In the genomic region with DNA sequence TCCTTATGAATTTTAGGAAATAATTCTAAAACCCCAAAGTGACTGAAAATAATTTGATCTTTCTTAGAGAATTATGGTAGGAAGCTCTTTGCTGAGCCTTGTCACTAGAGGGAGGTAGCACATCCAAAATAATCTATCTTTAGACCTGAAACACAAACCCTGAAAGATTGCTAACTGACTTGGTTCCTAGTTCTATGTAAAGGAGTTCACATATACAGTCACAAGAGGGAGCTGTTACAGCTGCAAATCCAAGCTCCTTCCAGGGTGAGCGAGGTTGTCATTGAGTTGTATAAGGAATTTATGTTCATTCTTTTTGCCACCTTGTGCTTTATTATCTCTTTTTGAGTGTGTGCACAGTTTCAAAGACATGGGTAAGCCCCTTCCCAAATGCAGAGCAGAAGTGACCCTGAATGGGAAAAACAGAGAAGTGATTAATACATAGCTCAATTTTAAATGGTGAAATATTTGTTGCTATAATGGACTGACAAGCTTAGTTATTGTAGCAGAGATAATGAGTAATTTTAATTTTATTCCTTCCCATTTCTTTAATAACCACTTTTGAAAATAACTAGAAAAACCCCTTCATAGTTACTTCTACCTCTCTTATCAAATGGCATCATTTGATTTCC, we compare ENCODE assay signal across 7 cellular contexts.
A peak's percentile ranks its signal among the peaks of the same experiment; 100 is the strongest.
DNase-seq lines count a peak whose midpoint lies in the region; ATAC-seq and TF ChIP-seq lines count a peak whose summit lies in the region.

No MANE protein-coding gene starts in this region.

- ATAC-seq in HG02642 (IDR thresholded peaks at IDR 0.05; ENCODE audit: poor library complexity, unreplicated experiment) = peak; percentile 61
- ATAC-seq in mucosa of descending colon = peak; percentile 84
- ATAC-seq in HG03571 (IDR thresholded peaks at IDR 0.05; ENCODE audit: unreplicated experiment) = no peak

- H3K27me3 Mint-ChIP-seq in activated T-helper 2 cell treated with anti-CD3 and anti-CD28 coated beads, Interferon-gamma antibody, Interleukin-2, Interleukin-4, amounts not matched to agents 10 μg/mL and 5 μg/mL and 100 μg/mL, durations not matched to agents 14 hours and 24 hours and 36 hours (ENCODE audit: low read depth) = no peaks in the 10 kb centered on the region

- H3K36me3 Mint-ChIP-seq in activated T-helper 2 cell treated with anti-CD3 and anti-CD28 coated beads, Interferon-gamma antibody, Interleukin-2, Interleukin-4, amounts not matched to agents 10 μg/mL and 5 μg/mL and 100 μg/mL, durations not matched to agents 14 hours and 24 hours and 36 hours (ENCODE audit: low read depth) = no peaks in the 10 kb centered on the region

- no peak overlapping the region for H3K27ac Mint-ChIP-seq in activated T-helper 2 cell treated with anti-CD3 and anti-CD28 coated beads, Interferon-gamma antibody, Interleukin-2, Interleukin-4, amounts not matched to agents 10 μg/mL and 5 μg/mL and 100 μg/mL, durations not matched to agents 14 hours and 24 hours and 36 hours

- no peaks in the 10 kb centered on the region for H3K9me3 Mint-ChIP-seq in activated T-helper 2 cell treated with anti-CD3 and anti-CD28 coated beads, Interferon-gamma antibody, Interleukin-2, Interleukin-4, amounts not matched to agents 10 μg/mL and 5 μg/mL and 100 μg/mL, durations not matched to agents 14 hours and 24 hours and 36 hours

- H3K9me3 ChIP-seq in mucosa of descending colon = no peaks in the 10 kb centered on the region

- H3K4me1 Mint-ChIP-seq in activated T-helper 2 cell treated with anti-CD3 and anti-CD28 coated beads, Interferon-gamma antibody, Interleukin-2, Interleukin-4, amounts not matched to agents 10 μg/mL and 5 μg/mL and 100 μg/mL, durations not matched to agents 14 hours and 24 hours and 36 hours (ENCODE audit: low read depth) = peaks cover 10% of the 10 kb centered on the region

- H3K4me3 Mint-ChIP-seq in activated T-helper 2 cell treated with anti-CD3 and anti-CD28 coated beads, Interferon-gamma antibody, Interleukin-2, Interleukin-4, amounts not matched to agents 10 μg/mL and 5 μg/mL and 100 μg/mL, durations not matched to agents 14 hours and 24 hours and 36 hours (ENCODE audit: low read depth) = no peak overlapping the region

- DNase-seq in GDM1 (lab: John Stamatoyannopoulos, UW) = peak; percentile 33
- DNase-seq in RKO (ENCODE audit: low spot score) = peak; percentile 83
- DNase-seq in dermis microvascular lymphatic vessel endothelial cell (ENCODE audit: low read depth in 2 of 2) = peak; percentile 4 to 45
- peak in 1 of 3 donors; percentile 26 for DNase-seq in mucosa of descending colon
- DNase-seq in activated T-helper 2 cell treated with anti-CD3 and anti-CD28 coated beads, Interferon-gamma antibody, Interleukin-2, Interleukin-4, amounts not matched to agents 10 μg/mL and 5 μg/mL and 100 μg/mL, durations not matched to agents 14 hours and 24 hours and 36 hours (ENCODE audit: low spot score) = no peak

- no peak overlapping the region for H3K4me3 ChIP-seq in mucosa of descending colon

- TF ChIP-seq CTCF in mucosa of descending colon (IDR thresholded peaks at IDR 0.05) = peak; percentile 46

- no peaks in the 10 kb centered on the region for H3K4me1 ChIP-seq in mucosa of descending colon (ENCODE audit: low read depth)

- no peaks in the 10 kb centered on the region for H3K36me3 ChIP-seq in mucosa of descending colon (ENCODE audit: low read depth)

- intact Hi-C loops in mucosa of descending colon (cut with DNase I, micrococcal nuclease) = no loop called here
- intact Hi-C loops in activated T-helper 2 cell treated with anti-CD3 and anti-CD28 coated beads, Interferon-gamma antibody, Interleukin-2, Interleukin-4, amounts not matched to agents 10 μg/mL and 5 μg/mL and 100 μg/mL, durations not matched to agents 14 hours and 24 hours and 36 hours (cut with micrococcal nuclease) = loop anchor here (5.0 kb wide), 1 partner anchor 356 kb away; no protein-coding TSS in a partner anchor
